ENCODE assay signal across 36 cellular contexts in the genomic region with DNA sequence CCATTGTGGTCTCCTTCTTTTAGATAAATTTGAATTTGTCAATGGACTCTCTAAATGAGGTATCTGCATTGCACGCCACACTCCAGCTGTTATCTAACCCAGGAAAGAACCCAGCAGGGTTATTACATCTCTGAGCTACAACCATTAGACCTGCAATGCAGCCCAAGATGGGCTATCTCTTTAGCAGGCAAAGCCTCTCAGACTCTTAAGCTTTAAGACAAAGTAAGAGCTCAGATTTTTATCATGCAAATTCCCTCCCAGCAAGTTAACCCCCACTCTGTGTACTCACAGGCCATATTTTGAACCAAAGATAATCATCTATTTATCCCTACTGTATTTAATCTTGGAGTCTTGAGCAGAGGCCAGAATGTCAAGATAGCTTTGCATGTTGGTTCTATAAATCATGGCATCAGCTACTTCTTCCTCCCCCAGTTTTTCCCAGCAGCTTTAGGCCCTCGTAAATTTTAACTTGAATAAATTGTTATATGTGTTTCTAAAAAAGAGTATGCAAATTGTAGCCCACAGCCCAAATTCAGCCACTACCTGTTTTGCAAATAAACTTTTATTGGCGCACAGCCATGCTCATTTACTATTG.
"Had no signal": no experiment of that assay in that cellular context is flagged by ENCODE, and none has a peak within 500 bp of the region (broad histone marks: within the 10 kb centered on the region; RNA-seq: fewer than 3 reads in every experiment).

No MANE protein-coding gene starts in this region.

- FAIRE-seq: endothelial cell of umbilical vein, kidney had no signal

- H3K9me3 ChIP-seq: body of pancreas, psoas muscle, vagina had no signal

- H3K27me3 ChIP-seq: body of pancreas, neural progenitor cell, vagina had no signal

- DNase-seq: activated B cell treated with CpG ODN at 0.5 μM for 24 hours; activated CD4-positive, alpha-beta T cell treated with anti-CD3 and anti-CD28 coated beads, Interleukin-2, amount 50 U/mL, for 1 hour; activated CD8-positive, alpha-beta memory T cell treated with anti-CD3 and anti-CD28 coated beads, Interleukin-2, amount 10 ng/mL, durations not matched to agents 7 days and 5 days; activated CD8-positive, alpha-beta T cell treated with anti-CD3 and anti-CD28 coated beads for 36 hours; activated naive CD4-positive, alpha-beta T cell; activated T-cell treated with anti-CD3 and anti-CD28 coated beads, Interleukin-2, amount 50 U/mL, for 48 hours; aorta; body of pancreas; cerebellar nuclear complex; dorsolateral prefrontal cortex; effector memory CD8-positive, alpha-beta T cell; head of caudate nucleus; hippocampal formation; immature natural killer cell; kidney; left colon; midbrain; naive thymus-derived CD8-positive, alpha-beta T cell; occipital lobe; psoas muscle; stimulated activated CD4-positive, alpha-beta T cell treated with anti-CD3 and anti-CD28 coated beads, Interleukin-1b, Interleukin-23, amount 100 ng/mL, for 48 hours; stimulated activated CD4-positive, alpha-beta T cell treated with anti-CD3 and anti-CD28 coated beads, Interleukin-4, amount 100 ng/mL, for 4 hours; stimulated activated CD8-positive, alpha-beta memory T cell treated with anti-CD3 and anti-CD28 coated beads, Interleukin-4, amount 100 ng/mL, for 48 hours; stimulated activated naive CD8-positive, alpha-beta T cell treated with anti-CD3 and anti-CD28 coated beads, Interleukin-15, amount 100 ng/mL, for 72 hours; substantia nigra; T-helper 9 cell had no signal

- H3K4me3 ChIP-seq: body of pancreas, cardiac muscle cell, coronary artery, dorsolateral prefrontal cortex, neural progenitor cell, psoas muscle, smooth muscle cell, vagina had no signal

- H3K4me1 Mint-ChIP-seq: activated B cell treated with CpG ODN at 0.5 μM for 24 hours; activated CD8-positive, alpha-beta memory T cell treated with anti-CD3 and anti-CD28 coated beads, Interleukin-2, amount 10 ng/mL, durations not matched to agents 7 days and 5 days; immature natural killer cell; naive thymus-derived CD8-positive, alpha-beta T cell; stimulated activated memory B cell treated with anti-CD40 and anti-IgM and Interleukin-4, amounts not matched to agents 10 μg/mL and 1 μg/mL and 100 μg/mL, for 72 hours; stimulated activated naive CD8-positive, alpha-beta T cell treated with anti-CD3 and anti-CD28 coated beads, Interleukin-15, amount 100 ng/mL, for 72 hours had no signal

- H3K9me3 Mint-ChIP-seq: activated CD8-positive, alpha-beta T cell treated with anti-CD3 and anti-CD28 coated beads for 36 hours; activated naive CD4-positive, alpha-beta T cell treated with anti-CD3 and anti-CD28 coated beads, Interleukin-2, amount 50 U/mL, for 72 hours; effector memory CD8-positive, alpha-beta T cell; immature natural killer cell; stimulated activated naive CD8-positive, alpha-beta T cell treated with anti-CD3 and anti-CD28 coated beads, Interleukin-15, amount 100 ng/mL, for 72 hours had no signal

- H3K4me3 Mint-ChIP-seq: activated B cell treated with CpG ODN at 0.5 μM for 24 hours; activated CD8-positive, alpha-beta memory T cell treated with anti-CD3 and anti-CD28 coated beads, Interleukin-2, amount 10 ng/mL, durations not matched to agents 7 days and 5 days; activated CD8-positive, alpha-beta T cell treated with anti-CD3 and anti-CD28 coated beads for 36 hours; effector memory CD8-positive, alpha-beta T cell; immature natural killer cell; naive thymus-derived CD8-positive, alpha-beta T cell; neural progenitor cell; stimulated activated memory B cell treated with anti-CD40 and anti-IgM and Interleukin-4, amounts not matched to agents 10 μg/mL and 1 μg/mL and 100 μg/mL, for 72 hours; stimulated activated naive CD8-positive, alpha-beta T cell treated with anti-CD3 and anti-CD28 coated beads, Interleukin-15, amount 100 ng/mL, for 72 hours; type B pancreatic cell had no signal

- H3K4me1 ChIP-seq: body of pancreas, neural progenitor cell, parathyroid adenoma, psoas muscle, vagina had no signal

- H3K27ac Mint-ChIP-seq: activated B cell treated with CpG ODN at 0.5 μM for 24 hours; activated CD8-positive, alpha-beta memory T cell treated with anti-CD3 and anti-CD28 coated beads, Interleukin-2, amount 10 ng/mL, durations not matched to agents 7 days and 5 days; activated CD8-positive, alpha-beta T cell treated with anti-CD3 and anti-CD28 coated beads for 36 hours; activated naive CD4-positive, alpha-beta T cell treated with anti-CD3 and anti-CD28 coated beads, Interleukin-2, amount 50 U/mL, for 72 hours; effector memory CD8-positive, alpha-beta T cell; immature natural killer cell; naive thymus-derived CD8-positive, alpha-beta T cell; neural progenitor cell; stimulated activated memory B cell treated with anti-CD40 and anti-IgM and Interleukin-4, amounts not matched to agents 10 μg/mL and 1 μg/mL and 100 μg/mL, for 72 hours; stimulated activated naive CD8-positive, alpha-beta T cell treated with anti-CD3 and anti-CD28 coated beads, Interleukin-15, amount 100 ng/mL, for 72 hours; type B pancreatic cell had no signal

- H3K36me3 Mint-ChIP-seq: activated CD8-positive, alpha-beta memory T cell treated with anti-CD3 and anti-CD28 coated beads, Interleukin-2, amount 10 ng/mL, durations not matched to agents 7 days and 5 days; activated naive CD4-positive, alpha-beta T cell treated with anti-CD3 and anti-CD28 coated beads, Interleukin-2, amount 50 U/mL, for 72 hours; immature natural killer cell; naive thymus-derived CD8-positive, alpha-beta T cell; neural progenitor cell; stimulated activated memory B cell treated with anti-CD40 and anti-IgM and Interleukin-4, amounts not matched to agents 10 μg/mL and 1 μg/mL and 100 μg/mL, for 72 hours; type B pancreatic cell had no signal

- H3K27ac ChIP-seq: body of pancreas, cardiac muscle cell, coronary artery, dorsolateral prefrontal cortex, neural progenitor cell, parathyroid adenoma, psoas muscle, vagina had no signal

- H3K36me3 ChIP-seq: cardiac muscle cell, neural progenitor cell, vagina had no signal
